ENCODE assay signal across 28 cellular contexts in the genomic region with DNA sequence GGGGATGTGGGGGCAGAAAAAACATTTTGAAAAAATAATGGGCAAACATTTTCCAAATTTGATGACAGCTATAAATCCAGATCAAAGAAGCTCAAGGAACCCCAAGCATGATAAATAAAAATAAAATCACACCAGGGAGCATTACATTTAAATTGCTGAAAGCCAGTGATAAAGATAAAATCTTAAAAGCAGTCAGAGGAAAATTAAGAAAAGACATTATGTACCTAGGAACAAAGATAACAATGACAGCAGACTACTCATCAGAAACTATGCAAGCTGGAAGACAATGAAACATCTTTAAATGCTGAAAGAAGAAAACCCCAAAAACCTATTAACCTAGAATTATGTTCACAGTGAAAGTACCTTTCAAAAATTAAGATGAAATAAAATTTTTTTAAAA. TPM values are rescaled to one million over a fixed set of nuclear protein-coding genes. Genes with fewer than 3 reads are reported as not detected.
"Had no signal": no experiment of that assay in that cellular context is flagged by ENCODE, and none has a peak within 500 bp of the region (broad histone marks: within the 10 kb centered on the region; RNA-seq: fewer than 3 reads in every experiment).

No MANE protein-coding gene starts in this region.

- H3K4me1 Mint-ChIP-seq: activated CD4-positive, alpha-beta T cell treated with anti-CD3 and anti-CD28 coated beads, Interleukin-2, amount 10 ng/mL, durations not matched to agents 7 days and 5 days; activated naive CD4-positive, alpha-beta T cell treated with anti-CD3 and anti-CD28 coated beads, Interleukin-2, amount 50 U/mL, for 24 hours had no signal

- H3K4me3 Mint-ChIP-seq: activated CD4-positive, alpha-beta T cell treated with anti-CD3 and anti-CD28 coated beads, Interleukin-2, amount 10 ng/mL, durations not matched to agents 7 days and 5 days; activated naive CD4-positive, alpha-beta T cell treated with anti-CD3 and anti-CD28 coated beads, Interleukin-2, amount 50 U/mL, for 24 hours; activated T-cell treated with anti-CD3 and anti-CD28 coated beads, Interleukin-2, amount 50 U/mL, for 4 hours; dendritic cell treated with granulocyte-macrophage colony-stimulating factor and Interleukin-4, amounts not matched to agents 40 ng/mL and 50 ng/mL, for 4 days; stimulated activated naive CD8-positive, alpha-beta T cell treated with anti-CD3 and anti-CD28 coated beads, Interleukin-15, Interleukin-2, amounts not matched to agents 100 ng/mL and 50 ng/mL, for 24 hours had no signal

- ATAC-seq: activated CD4-positive, CD25-positive, alpha-beta regulatory T cell treated with anti-CD3 and anti-CD28 coated beads, Interleukin-2, amount 50 U/mL, for 24 hours; activated T-cell treated with anti-CD3 and anti-CD28 coated beads, Interleukin-2, amount 50 U/mL, for 4 hours; esophagus mucosa; gastroesophageal sphincter; heart right ventricle had no signal

- DNase-seq: activated CD4-positive, alpha-beta T cell treated with anti-CD3 and anti-CD28 coated beads, Interleukin-2, amount 10 ng/mL, durations not matched to agents 7 days and 5 days; activated CD8-positive, alpha-beta memory T cell treated with anti-CD3 and anti-CD28 coated beads, Interleukin-2, amount 50 U/mL, for 4 hours; activated effector memory CD4-positive, alpha-beta T cell treated with anti-CD3 and anti-CD28 coated beads, Interleukin-2, amount 50 U/mL, for 16 hours; activated T-cell treated with anti-CD3 and anti-CD28 coated beads, Interleukin-2, amount 50 U/mL, for 4 hours; cerebellar nuclear complex; effector CD8-positive, alpha-beta T cell; heart right ventricle; kidney glomerular epithelial cell; left ventricle myocardium inferior; mammary epithelial cell; occipital lobe; stimulated activated CD4-positive, alpha-beta T cell treated with anti-CD3 and anti-CD28 coated beads, Interleukin-15, amount 100 ng/mL, for 24 hours; stimulated activated CD4-positive, alpha-beta T cell treated with anti-CD3 and anti-CD28 coated beads, Interleukin-2, amount 100 ng/mL, for 48 hours had no signal

- H3K27ac Mint-ChIP-seq: activated CD4-positive, alpha-beta T cell treated with anti-CD3 and anti-CD28 coated beads, Interleukin-2, amount 10 ng/mL, durations not matched to agents 7 days and 5 days; activated naive CD4-positive, alpha-beta T cell treated with anti-CD3 and anti-CD28 coated beads, Interleukin-2, amount 50 U/mL, for 24 hours; dendritic cell treated with granulocyte-macrophage colony-stimulating factor and Interleukin-4, amounts not matched to agents 40 ng/mL and 50 ng/mL, for 4 days; stimulated activated naive CD8-positive, alpha-beta T cell treated with anti-CD3 and anti-CD28 coated beads, Interleukin-15, Interleukin-2, amounts not matched to agents 100 ng/mL and 50 ng/mL, for 24 hours had no signal

RNA-seq across cellular contexts. Expression of a gene that starts 23.3 kb away (rescaled TPM):
- total RNA-seq: activated CD4-positive, alpha-beta T cell treated with anti-CD3 and anti-CD28 coated beads, Interleukin-2, amount 10 ng/mL, durations not matched to agents 7 days and 5 days; activated T-cell treated with anti-CD3 and anti-CD28 coated beads, Interleukin-2, amount 50 U/mL, for 4 hours; astrocyte; bronchial epithelial cell; esophagus mucosa; left ventricle myocardium inferior; mammary epithelial cell; mononuclear cell; occipital lobe; posterior vena cava; right atrium auricular region; skeletal muscle tissue; tibial nerve; vagina had no signal
- polyA plus RNA-seq: heart right ventricle, mammary epithelial cell, neural cell had no signal
